Comparison of ENCODE assay signal across 9 cellular contexts in genomic region chr6:20126789-20127653, GRCh38.
A peak's percentile ranks its signal among the peaks of the same experiment; 100 is the strongest.
DNase-seq lines count a peak whose midpoint lies in the region; ATAC-seq and TF ChIP-seq lines count a peak whose summit lies in the region.
"Had no signal": no experiment of that assay in that cellular context is flagged by ENCODE, and none has a peak within 500 bp of the region (broad histone marks: within the 10 kb centered on the region; RNA-seq: fewer than 3 reads in every experiment).

No MANE protein-coding gene starts in this region.

- H3K4me1 ChIP-seq in adrenal gland (replicated peaks in 1 of 2) (peaks cover 0 to 6% of the 10 kb centered on the region in 2 donors), right cardiac atrium (ENCODE audit: control insufficient read depth, insufficient read depth, low read length) (peaks cover 5% of the 10 kb centered on the region), gastrocnemius medialis (peaks cover 5 to 6% of the 10 kb centered on the region in 2 donors)

- peak; percentile 7 for DNase-seq in GM12864 (ENCODE audit: low read depth)
- DNase-seq in NCI-H1417 treated with DMSO at 0.1 percent for 48 hours (lab: John Stamatoyannopoulos, UW), result peak; percentile 88
- DNase-seq in SW 1271 (lab: John Stamatoyannopoulos, UW), result peak; percentile 7 to 59
- DNase-seq in adrenal gland, result peak; percentile 54 to 79 (median 75)
- peak; percentile 77 to 89 (median 87) for DNase-seq in right cardiac atrium
- DNase-seq in gastrocnemius medialis, result peak; percentile 16 to 31

- WGBS in adrenal gland, 4 donors, result 42 to 45% (median 44%) methylated on average over 16 to 18 of the region's 18 CpGs
- 40% methylated on average over 18 of the region's 18 CpGs for WGBS in right cardiac atrium

- H3K27ac ChIP-seq in adrenal gland (no peak overlapping the region), right cardiac atrium (ENCODE audit: low read length) (no peak overlapping the region), gastrocnemius medialis (peak overlapping the region; percentile 25 to 70 (median 41))

- intact Hi-C loops in adrenal gland (cut with DNase I), result loop anchor here (10.0 kb wide), 2 partner anchors 78 to 88 kb away; partner anchors contain the start of gene MBOAT1 (in 1 of the 2)
- intact Hi-C loops in right cardiac atrium (cut with DNase I), result loop anchor here in 3 of 4 donors (5.0 to 10.0 kb wide), 3 partner anchors 35 to 88 kb away; partner anchors contain the start of gene MBOAT1 (in 2 of the 3)
- intact Hi-C loops in gastrocnemius medialis (cut with DNase I; ENCODE audit: low total_unique reads), result loop anchor here (1.0 to 10.0 kb wide), 2 partner anchors 35 to 88 kb away; partner anchors contain the start of gene MBOAT1

- H3K27me3 ChIP-seq in adrenal gland, result no peaks in the 10 kb centered on the region
- no peaks in the 10 kb centered on the region for H3K27me3 ChIP-seq in right cardiac atrium (ENCODE audit: control insufficient read depth, insufficient read depth)
- no peaks in the 10 kb centered on the region for H3K27me3 ChIP-seq in gastrocnemius medialis

- H3K4me3 ChIP-seq in GM12864 (ENCODE audit: low read depth, low read length) (no peak overlapping the region), adrenal gland (no peak overlapping the region), right cardiac atrium (ENCODE audit: low read length) (no peak overlapping the region), gastrocnemius medialis (peak overlapping the region in 2 of 4 donors; percentile 20 to 26)
- H3K4me3 ChIP-seq: skin epidermis had no signal

- peak; percentile 93 for ATAC-seq in HG02642 (IDR thresholded peaks at IDR 0.05; ENCODE audit: poor library complexity, unreplicated experiment)
- peak; percentile 87 to 95 for ATAC-seq in right cardiac atrium
- peak; percentile 70 to 79 for ATAC-seq in gastrocnemius medialis
- ATAC-seq in GM19397 (IDR thresholded peaks at IDR 0.05; ENCODE audit: unreplicated experiment), result no peak

- TF ChIP-seq CTCF in GM12864 (IDR thresholded peaks at IDR 0.05; ENCODE audit: low read depth, low read length, missing control alignments), result peak; percentile 98
- peak; percentile 63 to 94 (median 74) for TF ChIP-seq CTCF in adrenal gland (IDR thresholded peaks at IDR 0.05)
- TF ChIP-seq CTCF in gastrocnemius medialis (IDR thresholded peaks at IDR 0.05 in 4 of 5, conservative IDR thresholded peaks at IDR 0.05 in 1 of 5), result peak; percentile 74 to 94 (median 77)

- H3K9me3 ChIP-seq in adrenal gland (replicated peaks in 1 of 3) (no peaks in the 10 kb centered on the region), right cardiac atrium (ENCODE audit: control insufficient read depth, low read length) (no peaks in the 10 kb centered on the region), gastrocnemius medialis (no peaks in the 10 kb centered on the region)

- H3K36me3 ChIP-seq in adrenal gland (replicated peaks in 1 of 2) (no peaks in the 10 kb centered on the region), gastrocnemius medialis (no peaks in the 10 kb centered on the region)

- TF ChIP-seq POLR2A in adrenal gland (IDR thresholded peaks at IDR 0.05) (no peak), gastrocnemius medialis (IDR thresholded peaks at IDR 0.05) (no peak)

- in situ Hi-C loops in gastrocnemius medialis (cut with MboI; ENCODE audit: low sequenced_read_pairs in 4 of 4), result no loop called here

Comparison
In these comparisons a context has a peak if more than half of its experiments do, and no peak if none do; other contexts are left out.
1. DNase-seq: peak in every context shown above with its lines; median percentile 88 in NCI-H1417 treated with DMSO at 0.1 percent for 48 hours; 87 in right cardiac atrium; 75 in adrenal gland; 33 in SW 1271; 24 in gastrocnemius medialis; 7 in GM12864.
2. H3K27ac ChIP-seq: peak in gastrocnemius medialis (4 of 4); none in adrenal gland (0 of 5) and right cardiac atrium (single experiment).
3. Peak in every context shown above with its lines, with median percentiles within 50 percentile points of each other: CTCF ChIP-seq.